20 cellular contexts compared by ENCODE assay signal in genomic region chr20:38882600-38882999, GRCh38. TPM values are rescaled to one million over a fixed set of nuclear protein-coding genes. Genes with fewer than 3 reads are reported as not detected.
DNase-seq lines count a peak whose midpoint lies in the region; ATAC-seq and TF ChIP-seq lines count a peak whose summit lies in the region.
"Had no signal": no experiment of that assay in that cellular context is flagged by ENCODE, and none has a peak within 500 bp of the region (broad histone marks: within the 10 kb centered on the region; RNA-seq: fewer than 3 reads in every experiment).

No MANE protein-coding gene starts in this region.

- DNase-seq in stimulated activated naive CD8-positive, alpha-beta T cell treated with anti-CD3 and anti-CD28 coated beads, Interleukin-15, amount 100 ng/mL, for 72 hours = no peak
- no peak for DNase-seq in WTC11 (ENCODE audit: low spot score)
- no peak for DNase-seq in dorsolateral prefrontal cortex
- DNase-seq in DMS114 treated with DMSO at 0.1 percent for 48 hours (lab: John Stamatoyannopoulos, UW; ENCODE audit: unreplicated experiment) = no peak
- DNase-seq in globus pallidus (ENCODE audit: low spot score) = no peak
- DNase-seq: AML-193; aorta; DND-41; gastrocnemius medialis; HFFc6; left ventricle myocardium inferior; NCI-H2029 treated with DMSO at 0.1 percent for 48 hours; ovary; stimulated activated CD4-positive, alpha-beta T cell treated with anti-CD3 and anti-CD28 coated beads, Interleukin-4, amount 100 ng/mL, for 24 hours; stimulated activated CD8-positive, alpha-beta memory T cell treated with anti-CD3 and anti-CD28 coated beads, Interleukin-4, amount 100 ng/mL, for 48 hours had no signal

- no peak overlapping the region for H3K4me3 ChIP-seq in dorsolateral prefrontal cortex
- H3K4me3 ChIP-seq: gastrocnemius medialis, left ventricle myocardium inferior, ovary, tibial nerve had no signal

- TF ChIP-seq CTCF in WTC11 (IDR thresholded peaks at IDR 0.05) (no peak), dorsolateral prefrontal cortex (IDR thresholded peaks at IDR 0.05 in 54 of 56, conservative IDR thresholded peaks at IDR 0.05 in 2 of 56; ENCODE audit: low read depth in 1 of 56, partially characterized antibody in 56 of 56) (no peak)

- peaks cover 43% of the 10 kb centered on the region for H3K36me3 Mint-ChIP-seq in stimulated activated naive CD8-positive, alpha-beta T cell treated with anti-CD3 and anti-CD28 coated beads, Interleukin-15, Interleukin-2, amounts not matched to agents 100 ng/mL and 50 ng/mL, for 24 hours (ENCODE audit: low read depth)
- no peaks in the 10 kb centered on the region for H3K36me3 Mint-ChIP-seq in WTC11

- no peaks in the 10 kb centered on the region for H3K27me3 Mint-ChIP-seq in stimulated activated naive CD8-positive, alpha-beta T cell treated with anti-CD3 and anti-CD28 coated beads, Interleukin-15, Interleukin-2, amounts not matched to agents 100 ng/mL and 50 ng/mL, for 24 hours
- no peaks in the 10 kb centered on the region for H3K27me3 Mint-ChIP-seq in stimulated activated naive CD8-positive, alpha-beta T cell treated with anti-CD3 and anti-CD28 coated beads, Interleukin-15, amount 100 ng/mL, for 72 hours
- no peaks in the 10 kb centered on the region; the same call in 1 of the 2 replicates for H3K27me3 Mint-ChIP-seq in WTC11 (ENCODE audit: low read depth)

- no peaks in the 10 kb centered on the region for H3K9me3 Mint-ChIP-seq in stimulated activated naive CD8-positive, alpha-beta T cell treated with anti-CD3 and anti-CD28 coated beads, Interleukin-15, Interleukin-2, amounts not matched to agents 100 ng/mL and 50 ng/mL, for 24 hours
- H3K9me3 Mint-ChIP-seq in stimulated activated naive CD8-positive, alpha-beta T cell treated with anti-CD3 and anti-CD28 coated beads, Interleukin-15, amount 100 ng/mL, for 72 hours = no peaks in the 10 kb centered on the region
- H3K9me3 Mint-ChIP-seq in WTC11 = no peaks in the 10 kb centered on the region
- H3K9me3 Mint-ChIP-seq: HFFc6 had no signal

- no peaks in the 10 kb centered on the region for H3K27me3 ChIP-seq in dorsolateral prefrontal cortex
- H3K27me3 ChIP-seq: ovary, tibial nerve had no signal

- H3K4me3 Mint-ChIP-seq in stimulated activated naive CD8-positive, alpha-beta T cell treated with anti-CD3 and anti-CD28 coated beads, Interleukin-15, Interleukin-2, amounts not matched to agents 100 ng/mL and 50 ng/mL, for 24 hours = no peak overlapping the region
- H3K4me3 Mint-ChIP-seq in stimulated activated naive CD8-positive, alpha-beta T cell treated with anti-CD3 and anti-CD28 coated beads, Interleukin-15, amount 100 ng/mL, for 72 hours = no peak overlapping the region
- H3K4me3 Mint-ChIP-seq in WTC11 = no peak overlapping the region
- H3K4me3 Mint-ChIP-seq: HFFc6 had no signal

- peak overlapping the region; percentile 73 for H3K27ac Mint-ChIP-seq in stimulated activated naive CD8-positive, alpha-beta T cell treated with anti-CD3 and anti-CD28 coated beads, Interleukin-15, Interleukin-2, amounts not matched to agents 100 ng/mL and 50 ng/mL, for 24 hours
- peak overlapping the region in 1 of 2 donors; percentile 29 for H3K27ac Mint-ChIP-seq in stimulated activated naive CD8-positive, alpha-beta T cell treated with anti-CD3 and anti-CD28 coated beads, Interleukin-15, amount 100 ng/mL, for 72 hours
- H3K27ac Mint-ChIP-seq in WTC11 = peak overlapping the region; percentile 7
- H3K27ac Mint-ChIP-seq: HFFc6 had no signal

- H3K4me1 Mint-ChIP-seq in stimulated activated naive CD8-positive, alpha-beta T cell treated with anti-CD3 and anti-CD28 coated beads, Interleukin-15, Interleukin-2, amounts not matched to agents 100 ng/mL and 50 ng/mL, for 24 hours (ENCODE audit: low read depth) = peaks cover 71% of the 10 kb centered on the region
- peaks cover 59% of the 10 kb centered on the region for H3K4me1 Mint-ChIP-seq in stimulated activated naive CD8-positive, alpha-beta T cell treated with anti-CD3 and anti-CD28 coated beads, Interleukin-15, amount 100 ng/mL, for 72 hours
- peaks cover 20% of the 10 kb centered on the region for H3K4me1 Mint-ChIP-seq in WTC11

- H3K27ac ChIP-seq in dorsolateral prefrontal cortex = peak overlapping the region; percentile 72 to 100 (median 98)
- H3K27ac ChIP-seq in temporal lobe (ENCODE audit: low read depth, low read length) = peak overlapping the region; percentile 95
- H3K27ac ChIP-seq: epithelial cell of prostate, gastrocnemius medialis, ovary, tibial nerve had no signal

- CTCF ChIA-PET in WTC11 (lab: Charles Lee) = interaction anchor here (1.3 to 4.3 kb wide), 3 partner anchors 11 to 151 kb away, joined by 4 to 46 read pairs (median 8); partner anchors contain the start of gene FAM83D

- intact Hi-C loops in dorsolateral prefrontal cortex (cut with DNase I) = loop anchor here in 1 of 2 donors (5.0 kb wide), 1 partner anchor 40 kb away; no protein-coding TSS in a partner anchor

- POLR2A ChIA-PET in WTC11 (lab: Charles Lee) = no interaction called here

- no peak for ATAC-seq in stimulated activated naive CD8-positive, alpha-beta T cell treated with anti-CD3 and anti-CD28 coated beads, Interleukin-15, amount 100 ng/mL, for 72 hours
- ATAC-seq in WTC11 (no peak), GM18868 (IDR thresholded peaks at IDR 0.05; ENCODE audit: unreplicated experiment) (no peak)
- ATAC-seq: gastrocnemius medialis had no signal

TF ChIP-seq in WTC11, 78 proteins besides CTCF, POLR2A, EP300 and RAD21:
- TF ChIP-seq TCF7 (CRISPR knock-in tag; IDR thresholded peaks at IDR 0.05; ENCODE audit: low read depth) (no peak), OVOL2 (CRISPR knock-in tag; IDR thresholded peaks at IDR 0.05; ENCODE audit: borderline replicate concordance) (no peak), GABPB1 (CRISPR knock-in tag; IDR thresholded peaks at IDR 0.05) (no peak)

RNA-seq across cellular contexts. Expression of gene FAM83D, which starts 43.6 kb away (rescaled TPM):
- total RNA-seq in WTC11 (2021) (57.7 to 66.9 TPM (median 58.3 TPM) in 3 replicates), dorsolateral prefrontal cortex (1 to 10 TPM in 119 of 120 experiments, under 1 TPM in 1; 0.95 to 5.1 (median 2.4) TPM), temporal lobe (2.0 TPM)
